In the genomic region with DNA sequence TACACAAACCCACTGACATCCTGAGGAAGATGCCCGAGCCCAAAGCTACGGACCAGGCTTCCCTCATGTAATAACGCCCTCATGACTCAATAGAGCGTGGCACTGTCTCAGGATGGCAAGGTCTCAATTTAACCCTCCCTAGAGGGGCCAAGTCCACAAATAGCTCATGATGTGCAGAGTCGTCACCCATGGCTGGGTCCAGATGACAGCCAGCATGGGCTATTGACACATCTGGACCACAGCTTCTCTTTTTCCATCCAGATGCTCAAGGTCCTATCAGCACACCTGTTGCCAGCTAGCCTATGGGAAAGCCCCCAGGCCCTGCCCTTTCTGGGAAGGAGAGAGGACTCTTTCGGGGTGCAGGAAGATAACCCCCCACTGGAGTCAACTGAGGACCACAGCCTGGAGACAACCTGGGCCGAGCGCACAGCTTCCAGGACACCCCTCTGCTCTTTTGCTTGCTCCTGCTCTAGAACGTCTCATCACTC, we compare ENCODE assay signal across 9 cellular contexts. TPM values are rescaled to one million over a fixed set of nuclear protein-coding genes. Genes with fewer than 3 reads are reported as not detected.
A peak's percentile ranks its signal among the peaks of the same experiment; 100 is the strongest.
DNase-seq lines count a peak whose midpoint lies in the region; ATAC-seq, FAIRE-seq and TF ChIP-seq lines count a peak whose summit lies in the region.
"Had no signal": no experiment of that assay in that cellular context is flagged by ENCODE, and none has a peak within 500 bp of the region (broad histone marks: within the 10 kb centered on the region; RNA-seq: fewer than 3 reads in every experiment).

No MANE protein-coding gene starts in this region.

- CTCF ChIA-PET in CD4-positive, alpha-beta memory T cell (lab: Charles Lee; ENCODE audit: partially characterized antibody), result interaction anchor here (1.5 to 18.5 kb wide), 4 partner anchors 11 to 35 kb away, joined by 3 to 270 read pairs (median 103); no protein-coding TSS in a partner anchor
- CTCF ChIA-PET in K562 (lab: Yijun Ruan, JAX; ENCODE audit: low intra/inter-chr PET ratio), result no interaction called here

- ATAC-seq in GM19324 (IDR thresholded peaks at IDR 0.05; ENCODE audit: low FRiP score, unreplicated experiment) (peak; percentile 46), HG03378 (IDR thresholded peaks at IDR 0.05; ENCODE audit: unreplicated experiment) (peak; percentile 41), K562 (no peak)

- TF ChIP-seq POLR2A in K562 (conservative IDR thresholded peaks at IDR 0.05), result no peak

- peaks cover 51 to 100% (median 67%) of the 10 kb centered on the region in 4 donors for H3K4me1 Mint-ChIP-seq in CD4-positive, alpha-beta memory T cell

- TF ChIP-seq RAD21 in K562 (CRISPR knock-in tag; conservative IDR thresholded peaks at IDR 0.05 in 1 of 2, IDR thresholded peaks at IDR 0.05 in 1 of 2), result no peak

- peak overlapping the region; percentile 96 for H3K4me3 ChIP-seq in CD4-positive, alpha-beta memory T cell (ENCODE audit: low read length in 2 of 2)
- no peak overlapping the region for H3K4me3 ChIP-seq in K562

- peaks cover 0 to 4% (median 0%) of the 10 kb centered on the region in 8 donors for H3K9me3 Mint-ChIP-seq in CD4-positive, alpha-beta memory T cell
- H3K9me3 Mint-ChIP-seq: neural crest cell had no signal

- peaks cover 27 to 49% of the 10 kb centered on the region in 2 donors for H3K36me3 Mint-ChIP-seq in CD4-positive, alpha-beta memory T cell

- H3K9me3 ChIP-seq in CD4-positive, alpha-beta memory T cell (ENCODE audit: control insufficient read depth in 1 of 2, low read length in 2 of 2), result no peaks in the 10 kb centered on the region
- no peaks in the 10 kb centered on the region for H3K9me3 ChIP-seq in K562 (replicated peaks; ENCODE audit: control insufficient read depth, insufficient read depth, low read depth, low read length)

- TF ChIP-seq EP300 in K562 (IDR thresholded peaks at IDR 0.05; ENCODE audit: low read length), result no peak

- FAIRE-seq in K562 (lab: Jason Lieb, UNC), result no peak

- peaks cover 21% of the 10 kb centered on the region; the same call in 2 of the 3 replicates for H3K79me2 ChIP-seq in K562 (ENCODE audit: control insufficient read depth, insufficient read depth, low read length)

- intact Hi-C loops in CD4-positive, alpha-beta memory T cell (cut with micrococcal nuclease), result loop anchor here (5.0 to 10.0 kb wide), 2 partner anchors 310 to 1188 kb away; partner anchors contain the start of gene PUM1
- intact Hi-C loops in K562 (cut with micrococcal nuclease), result no loop called here

- no peaks in the 10 kb centered on the region for H3K27me3 ChIP-seq in CD4-positive, alpha-beta memory T cell (ENCODE audit: insufficient read depth, low read length)
- no peaks in the 10 kb centered on the region for H3K27me3 ChIP-seq in K562 (ENCODE audit: control insufficient read depth in 2 of 2, insufficient read depth in 2 of 2, low read length in 2 of 2)

- no peak overlapping the region for H2AFZ ChIP-seq in K562 (ENCODE audit: low read depth, low read length)

- H3K4me3 Mint-ChIP-seq in CD4-positive, alpha-beta memory T cell, result peak overlapping the region; percentile 97 to 100 (median 100)
- H3K4me3 Mint-ChIP-seq: neural crest cell had no signal

- DNase-seq in CD4-positive, alpha-beta memory T cell, result peak in 1 of 5 donors; percentile 63
- no peak for DNase-seq in K562 (ENCODE audit: extremely low read depth in 1 of 4, low spot score in 3 of 4)
- no peak for DNase-seq in cortex of kidney (lab: John Stamatoyannopoulos, UW)
- DNase-seq in NCI-H345 (lab: John Stamatoyannopoulos, UW), result no peak
- no peak for DNase-seq in NK-92 (lab: John Stamatoyannopoulos, UW; ENCODE audit: unreplicated experiment)
- no peak for DNase-seq in cerebellar cortex (ENCODE audit: low spot score)

- H3K4me1 ChIP-seq in CD4-positive, alpha-beta memory T cell (ENCODE audit: insufficient read depth, low read length), result peaks cover 84% of the 10 kb centered on the region
- peaks cover 51 to 56% of the 10 kb centered on the region in 2 experiments for H3K4me1 ChIP-seq in K562 (replicated peaks in 1 of 2; ENCODE audit: control insufficient read depth in 2 of 2, insufficient read depth in 2 of 2, low read length in 2 of 2)

- H3K9me1 ChIP-seq in K562 (ENCODE audit: control insufficient read depth, insufficient read depth, low read length), result no peaks in the 10 kb centered on the region

- no peaks in the 10 kb centered on the region for H4K20me1 ChIP-seq in K562 (replicated peaks; ENCODE audit: control insufficient read depth, insufficient read depth, low read length)

- no peaks in the 10 kb centered on the region for H3K27me3 Mint-ChIP-seq in CD4-positive, alpha-beta memory T cell

- no peak overlapping the region for H3K4me2 ChIP-seq in K562 (ENCODE audit: insufficient read depth, low read length)

- in situ Hi-C loops in K562 (cut with MboI), result no loop called here

- H3K27ac Mint-ChIP-seq in CD4-positive, alpha-beta memory T cell, result peak overlapping the region; percentile 95 to 100 (median 98)

- BruUV-seq in K562 (replicated peaks; lab: Mats Ljungman, UMichigan), result no TSS peak

- peak overlapping the region; percentile 92 for H3K27ac ChIP-seq in CD4-positive, alpha-beta memory T cell (ENCODE audit: low read depth, low read length)
- no peak overlapping the region for H3K27ac ChIP-seq in K562 (ENCODE audit: extremely low read depth, low read depth, low read length)

- POLR2A ChIA-PET in CD4-positive, alpha-beta memory T cell (lab: Charles Lee; ENCODE audit: partially characterized antibody), result interaction anchor here (0.9 to 22.1 kb wide), 4 partner anchors 8 to 24 kb away, joined by 3 to 1160 read pairs (median 6); partner anchors contain the start of gene MATN1
- POLR2A ChIA-PET in K562 (lab: Yijun Ruan, JAX), result interaction anchor here (0.6 to 1.8 kb wide), 6 partner anchors 11 to 1221 kb away, joined by 3 to 4 read pairs (median 3); no protein-coding TSS in a partner anchor

- peak overlapping the region in 1 of 2 experiments; percentile 40; a peak in 1 of 4 replicates for H3K9ac ChIP-seq in K562 (ENCODE audit: insufficient read depth in 1 of 2, low read depth in 2 of 2, low read length in 2 of 2)

- 81% methylated on average over 9 of the region's 9 CpGs for WGBS in K562 (ENCODE audit: insufficient coverage, low coverage, missing lambda C conversion rate)

- peaks cover 4% of the 10 kb centered on the region for H3K36me3 ChIP-seq in CD4-positive, alpha-beta memory T cell (ENCODE audit: insufficient read depth, low read length)
- no peaks in the 10 kb centered on the region for H3K36me3 ChIP-seq in K562 (ENCODE audit: control insufficient read depth, insufficient read depth, low read length)

- no peak for TF ChIP-seq CTCF in K562 (IDR thresholded peaks at IDR 0.05 in 2 of 3, conservative IDR thresholded peaks at IDR 0.05 in 1 of 3; ENCODE audit: insufficient read depth in 2 of 3, low read depth in 1 of 3, low read length in 3 of 3)

TF ChIP-seq in K562, 482 proteins besides CTCF, POLR2A, EP300 and RAD21 (continues in another document):
- no peak for TF ChIP-seq TRIM24 (IDR thresholded peaks at IDR 0.05)

RNA-seq across cellular contexts. Expression of gene LAPTM5, which starts 2.8 kb away (rescaled TPM):
- total RNA-seq in CD4-positive, alpha-beta memory T cell, result 100 to 1,000 TPM; 587 to 608 TPM
- polyA plus RNA-seq in CD4-positive, alpha-beta memory T cell, result 100 to 1,000 TPM; 563 to 851 TPM
- total RNA-seq in K562 (2011; cell fraction: chromatin; rRNA removed; ENCODE audit: low replicate concordance), result 11.2 and 16.2 TPM in 2 replicates
- total RNA-seq in K562 (2011; cell fraction: nucleolus; rRNA removed), result 19.8 and 22.9 TPM in 2 replicates
- 20.3 and 27.1 TPM in 2 replicates for total RNA-seq in K562 (2011; cell fraction: nucleoplasm; rRNA removed)
- total RNA-seq in K562 (2014; rRNA removed) (10.7 and 12.3 TPM in 2 replicates), K562 (2014; rRNA removed; fragmentation: Illumina TruSeq; extraction: Trizol) (11.7 and 13.2 TPM in 2 replicates), K562 (2015; rRNA removed; fragmentation: Illumina TruSeq; extraction: Trizol) (44.3 and 44.7 TPM in 2 replicates), K562 (2021) (30.3 and 33.8 TPM in 2 replicates)
- polyA plus RNA-seq in K562 (2011; rRNA removed) (42.5 and 418 TPM in 2 replicates), K562 (2014; fragmentation: Illumina TruSeq; extraction: Trizol) (44.5 and 47.3 TPM in 2 replicates), K562 (2014; fragmentation: Nextera tagmentation; extraction: Ambion mirVana) (1 to 10 TPM; 2.4 to 4.8 TPM), K562 (2014; rRNA removed) (20.3 and 22.2 TPM in 2 replicates)
- polyA plus RNA-seq in K562 (2011; cell fraction: cytosol; rRNA removed), result 103 and 599 TPM in 2 replicates
- polyA plus RNA-seq in K562 (2011; cell fraction: nucleus; rRNA removed), result 41.2 and 275 TPM in 2 replicates
- 63.5 and 133 TPM in 2 replicates for polyA plus RNA-seq in K562 (2012)
- 72.1 and 524 TPM in 2 replicates for polyA minus RNA-seq in K562 (2011; rRNA and poly(A)+ RNA removed)
- 41.0 and 310 TPM in 2 replicates for polyA minus RNA-seq in K562 (2011; cell fraction: cytosol; rRNA and poly(A)+ RNA removed)
- polyA minus RNA-seq in K562 (2011; cell fraction: nucleus; rRNA and poly(A)+ RNA removed), result 7.7 and 80.9 TPM in 2 replicates

RNA-seq across cellular contexts. Expression of gene MATN1, which starts 31.3 kb away (rescaled TPM):
- total RNA-seq in CD4-positive, alpha-beta memory T cell, result under 1 TPM in 1 of 2 experiments, not detected in 1; 0.12 TPM
- polyA plus RNA-seq in CD4-positive, alpha-beta memory T cell, result 1 to 10 TPM in 1 of 2 donors, under 1 TPM in 1; 0.53 to 1.2 TPM
- 2.0 and 5.9 TPM in 2 replicates for total RNA-seq in K562 (2011; cell fraction: chromatin; rRNA removed; ENCODE audit: low replicate concordance)
- 4.5 and 5.4 TPM in 2 replicates for total RNA-seq in K562 (2011; cell fraction: nucleolus; rRNA removed)
- 2.7 and 4.0 TPM in 2 replicates for total RNA-seq in K562 (2011; cell fraction: nucleoplasm; rRNA removed)
- total RNA-seq in K562 (2014; rRNA removed) (1.8 and 1.9 TPM in 2 replicates), K562 (2014; rRNA removed; fragmentation: Illumina TruSeq; extraction: Trizol) (0.45 and 0.51 TPM in 2 replicates), K562 (2015; rRNA removed; fragmentation: Illumina TruSeq; extraction: Trizol) (0.79 and 1.2 TPM in 2 replicates), K562 (2021) (1.8 and 2.3 TPM in 2 replicates)
- polyA plus RNA-seq in K562 (2011; rRNA removed) (0.89 and 1.5 TPM in 2 replicates), K562 (2014; fragmentation: Illumina TruSeq; extraction: Trizol) (1.1 and 1.6 TPM in 2 replicates), K562 (2014; fragmentation: Nextera tagmentation; extraction: Ambion mirVana) (under 1 TPM; 0.10 to 0.18 TPM), K562 (2014; rRNA removed) (1.6 and 3.6 TPM in 2 replicates)
- polyA plus RNA-seq in K562 (2011; cell fraction: cytosol; rRNA removed), result 0.78 and 2.4 TPM in 2 replicates
- 3.5 and 9.8 TPM in 2 replicates for polyA plus RNA-seq in K562 (2011; cell fraction: nucleus; rRNA removed)
- 1.9 and 2.4 TPM in 2 replicates for polyA plus RNA-seq in K562 (2012)
- polyA minus RNA-seq in K562 (2011; rRNA and poly(A)+ RNA removed), result 0.48 and 0.88 TPM in 2 replicates
- polyA minus RNA-seq in K562 (2011; cell fraction: cytosol; rRNA and poly(A)+ RNA removed), result 1.4 and 1.6 TPM in 2 replicates
- 1.4 and 3.4 TPM in 2 replicates for polyA minus RNA-seq in K562 (2011; cell fraction: nucleus; rRNA and poly(A)+ RNA removed)

Comparison
In these comparisons a context has a peak if more than half of its experiments do, and no peak if none do; other contexts are left out.
1. RNA of gene LAPTM5, which starts 2.8 kb away (total RNA-seq): 587 to 608 TPM in CD4-positive, alpha-beta memory T cell; 10.7 to 44.7 TPM in K562; every median in the first group is over 10 times any median in the second.